36 cellular contexts compared by ENCODE assay signal in genomic region chr13:104841110-104841509, GRCh38.
"Had no signal": no experiment of that assay in that cellular context is flagged by ENCODE, and none has a peak within 500 bp of the region (broad histone marks: within the 10 kb centered on the region; RNA-seq: fewer than 3 reads in every experiment).

No MANE protein-coding gene starts in this region.

- H3K27me3 ChIP-seq: adrenal gland, ascending aorta, body of pancreas, brain microvascular endothelial cell, breast epithelium, cardiac muscle cell had no signal

- H3K27me3 Mint-ChIP-seq: activated naive CD8-positive, alpha-beta T cell; activated naive CD8-positive, alpha-beta T cell treated with anti-CD3 and anti-CD28 coated beads for 36 hours; activated T-cell treated with anti-CD3 and anti-CD28 coated beads, Interleukin-2, amount 50 U/mL, for 24 hours; activated T-helper 17 cell treated with anti-CD3 and anti-CD28 coated beads, Interleukin-2, amount 50 U/mL, for 72 hours; central memory CD8-positive, alpha-beta T cell had no signal

- H3K4me1 ChIP-seq: adrenal gland, ascending aorta, body of pancreas, breast epithelium had no signal

- H3K4me3 Mint-ChIP-seq: activated naive CD4-positive, alpha-beta T cell treated with anti-CD3 and anti-CD28 coated beads for 36 hours; activated naive CD4-positive, alpha-beta T cell treated with anti-CD3 and anti-CD28 coated beads, Interleukin-2, amount 50 U/mL, for 24 hours; activated naive CD8-positive, alpha-beta T cell; activated naive CD8-positive, alpha-beta T cell treated with anti-CD3 and anti-CD28 coated beads for 36 hours; activated naive CD8-positive, alpha-beta T cell treated with anti-CD3 and anti-CD28 coated beads, Interleukin-2, amount 10 ng/mL, durations not matched to agents 7 days and 5 days; activated naive CD8-positive, alpha-beta T cell treated with anti-CD3 and anti-CD28 coated beads, Interleukin-2, amount 50 U/mL, for 24 hours; activated T-cell treated with anti-CD3 and anti-CD28 coated beads, Interleukin-2, amount 50 U/mL, for 24 hours; activated T-cell treated with anti-CD3 and anti-CD28 coated beads, Interleukin-2, amount 50 U/mL, for 4 hours; activated T-cell treated with anti-CD3 and anti-CD28 coated beads, Interleukin-2, amount 50 U/mL, for 72 hours; activated T-helper 1 cell treated with anti-CD3 and anti-CD28 coated beads, Interleukin-12 subunit alpha, Interleukin-12 subunit beta, Interleukin-2, Interleukin-4 antibody, amounts not matched to agents 30 ng/mL and 10 ng/mL and 1 ng/mL, durations not matched to agents 14 hours and 24 hours and 36 hours; activated T-helper 17 cell treated with anti-CD3 and anti-CD28 coated beads, Interleukin-2, amount 50 U/mL, for 72 hours; brain; central memory CD8-positive, alpha-beta T cell had no signal

- H3K9me3 ChIP-seq: adrenal gland, ascending aorta, body of pancreas, breast epithelium had no signal

- H3K9me3 Mint-ChIP-seq: activated naive CD4-positive, alpha-beta T cell treated with anti-CD3 and anti-CD28 coated beads for 36 hours; activated naive CD4-positive, alpha-beta T cell treated with anti-CD3 and anti-CD28 coated beads, Interleukin-2, amount 50 U/mL, for 24 hours; activated naive CD8-positive, alpha-beta T cell treated with anti-CD3 and anti-CD28 coated beads for 36 hours; activated naive CD8-positive, alpha-beta T cell treated with anti-CD3 and anti-CD28 coated beads, Interleukin-2, amount 10 ng/mL, durations not matched to agents 7 days and 5 days; activated naive CD8-positive, alpha-beta T cell treated with anti-CD3 and anti-CD28 coated beads, Interleukin-2, amount 50 U/mL, for 24 hours; activated T-cell treated with anti-CD3 and anti-CD28 coated beads, Interleukin-2, amount 50 U/mL, for 24 hours; activated T-cell treated with anti-CD3 and anti-CD28 coated beads, Interleukin-2, amount 50 U/mL, for 4 hours; activated T-cell treated with anti-CD3 and anti-CD28 coated beads, Interleukin-2, amount 50 U/mL, for 72 hours; activated T-helper 1 cell treated with anti-CD3 and anti-CD28 coated beads, Interleukin-12 subunit alpha, Interleukin-12 subunit beta, Interleukin-2, Interleukin-4 antibody, amounts not matched to agents 30 ng/mL and 10 ng/mL and 1 ng/mL, durations not matched to agents 14 hours and 24 hours and 36 hours; activated T-helper 17 cell treated with anti-CD3 and anti-CD28 coated beads, Interleukin-2, amount 50 U/mL, for 72 hours; activated T-helper 2 cell treated with anti-CD3 and anti-CD28 coated beads, Interferon-gamma antibody, Interleukin-2, Interleukin-4, amounts not matched to agents 10 μg/mL and 5 μg/mL and 100 μg/mL, durations not matched to agents 14 hours and 24 hours and 36 hours had no signal

- DNase-seq: activated effector memory CD4-positive, alpha-beta T cell treated with anti-CD3 and anti-CD28 coated beads, Interleukin-2, amount 50 U/mL, for 16 hours; activated effector memory CD4-positive, alpha-beta T cell treated with Interleukin-2 at 50 U/mL for 16 hours; activated gamma-delta T cell; activated gamma-delta T cell treated with Interleukin-2 at 50 U/mL for 16 hours; activated naive CD4-positive, alpha-beta T cell; activated naive CD4-positive, alpha-beta T cell treated with anti-CD3 and anti-CD28 coated beads for 36 hours; activated naive CD4-positive, alpha-beta T cell treated with anti-CD3 and anti-CD28 coated beads, Interleukin-2, amount 50 U/mL, for 16 hours; activated naive CD4-positive, alpha-beta T cell treated with Interleukin-2 at 50 U/mL for 16 hours; activated naive CD8-positive, alpha-beta T cell treated with anti-CD3 and anti-CD28 coated beads for 36 hours; activated naive CD8-positive, alpha-beta T cell treated with anti-CD3 and anti-CD28 coated beads, Interleukin-2, amount 10 ng/mL, durations not matched to agents 7 days and 5 days; activated naive CD8-positive, alpha-beta T cell treated with anti-CD3 and anti-CD28 coated beads, Interleukin-2, amount 50 U/mL, for 24 hours; activated T-cell treated with anti-CD3 and anti-CD28 coated beads, Interleukin-2, amount 50 U/mL, for 24 hours; activated T-cell treated with anti-CD3 and anti-CD28 coated beads, Interleukin-2, amount 50 U/mL, for 4 hours; activated T-cell treated with anti-CD3 and anti-CD28 coated beads, Interleukin-2, amount 50 U/mL, for 48 hours; activated T-cell treated with anti-CD3 and anti-CD28 coated beads, Interleukin-2, amount 50 U/mL, for 72 hours; adrenal gland; amniotic stem cell; amygdala; anterior cingulate cortex; aorta; body of pancreas; brain microvascular endothelial cell; caudate nucleus; central memory CD4-positive, alpha-beta T cell; cerebellar nuclear complex had no signal

- ATAC-seq: activated naive CD4-positive, alpha-beta T cell treated with anti-CD3 and anti-CD28 coated beads, Interleukin-2, amount 50 U/mL, for 72 hours; activated naive CD8-positive, alpha-beta T cell treated with anti-CD3 and anti-CD28 coated beads, Interleukin-2, amount 50 U/mL, for 24 hours; activated T-cell treated with anti-CD3 and anti-CD28 coated beads, Interleukin-2, amount 50 U/mL, for 4 hours; activated T-cell treated with anti-CD3 and anti-CD28 coated beads, Interleukin-2, amount 50 U/mL, for 72 hours; activated T-helper 17 cell treated with anti-CD3 and anti-CD28 coated beads, Interleukin-2, amount 50 U/mL, for 72 hours; body of pancreas had no signal

- H3K27ac Mint-ChIP-seq: activated naive CD4-positive, alpha-beta T cell treated with anti-CD3 and anti-CD28 coated beads for 36 hours; activated naive CD4-positive, alpha-beta T cell treated with anti-CD3 and anti-CD28 coated beads, Interleukin-2, amount 50 U/mL, for 24 hours; activated naive CD4-positive, alpha-beta T cell treated with anti-CD3 and anti-CD28 coated beads, Interleukin-2, amount 50 U/mL, for 72 hours; activated naive CD8-positive, alpha-beta T cell; activated naive CD8-positive, alpha-beta T cell treated with anti-CD3 and anti-CD28 coated beads for 36 hours; activated naive CD8-positive, alpha-beta T cell treated with anti-CD3 and anti-CD28 coated beads, Interleukin-2, amount 10 ng/mL, durations not matched to agents 7 days and 5 days; activated naive CD8-positive, alpha-beta T cell treated with anti-CD3 and anti-CD28 coated beads, Interleukin-2, amount 50 U/mL, for 24 hours; activated T-cell treated with anti-CD3 and anti-CD28 coated beads, Interleukin-2, amount 50 U/mL, for 24 hours; activated T-cell treated with anti-CD3 and anti-CD28 coated beads, Interleukin-2, amount 50 U/mL, for 72 hours; activated T-helper 1 cell treated with anti-CD3 and anti-CD28 coated beads, Interleukin-12 subunit alpha, Interleukin-12 subunit beta, Interleukin-2, Interleukin-4 antibody, amounts not matched to agents 30 ng/mL and 10 ng/mL and 1 ng/mL, durations not matched to agents 14 hours and 24 hours and 36 hours; activated T-helper 17 cell treated with anti-CD3 and anti-CD28 coated beads, Interleukin-2, amount 50 U/mL, for 72 hours; activated T-helper 2 cell treated with anti-CD3 and anti-CD28 coated beads, Interferon-gamma antibody, Interleukin-2, Interleukin-4, amounts not matched to agents 10 μg/mL and 5 μg/mL and 100 μg/mL, durations not matched to agents 14 hours and 24 hours and 36 hours; brain had no signal

- H3K36me3 ChIP-seq: adrenal gland, ascending aorta, brain microvascular endothelial cell, breast epithelium, cardiac muscle cell had no signal

- H3K36me3 Mint-ChIP-seq: activated naive CD4-positive, alpha-beta T cell treated with anti-CD3 and anti-CD28 coated beads, Interleukin-2, amount 50 U/mL, for 24 hours; activated naive CD4-positive, alpha-beta T cell treated with anti-CD3 and anti-CD28 coated beads, Interleukin-2, amount 50 U/mL, for 72 hours; activated naive CD8-positive, alpha-beta T cell; activated naive CD8-positive, alpha-beta T cell treated with anti-CD3 and anti-CD28 coated beads for 36 hours; activated naive CD8-positive, alpha-beta T cell treated with anti-CD3 and anti-CD28 coated beads, Interleukin-2, amount 10 ng/mL, durations not matched to agents 7 days and 5 days; brain had no signal

- H3K4me3 ChIP-seq: adrenal gland, ascending aorta, body of pancreas, breast epithelium, cardiac muscle cell had no signal

- H3K27ac ChIP-seq: adrenal gland, ascending aorta, body of pancreas, brain microvascular endothelial cell, breast epithelium, cardiac muscle cell had no signal

- H3K4me1 Mint-ChIP-seq: activated naive CD4-positive, alpha-beta T cell treated with anti-CD3 and anti-CD28 coated beads, Interleukin-2, amount 50 U/mL, for 24 hours; activated naive CD8-positive, alpha-beta T cell treated with anti-CD3 and anti-CD28 coated beads for 36 hours; activated naive CD8-positive, alpha-beta T cell treated with anti-CD3 and anti-CD28 coated beads, Interleukin-2, amount 10 ng/mL, durations not matched to agents 7 days and 5 days; activated naive CD8-positive, alpha-beta T cell treated with anti-CD3 and anti-CD28 coated beads, Interleukin-2, amount 50 U/mL, for 24 hours; activated T-helper 17 cell treated with anti-CD3 and anti-CD28 coated beads, Interleukin-2, amount 50 U/mL, for 72 hours; brain; central memory CD8-positive, alpha-beta T cell had no signal
